12 cellular contexts compared by ENCODE assay signal in the genomic region with DNA sequence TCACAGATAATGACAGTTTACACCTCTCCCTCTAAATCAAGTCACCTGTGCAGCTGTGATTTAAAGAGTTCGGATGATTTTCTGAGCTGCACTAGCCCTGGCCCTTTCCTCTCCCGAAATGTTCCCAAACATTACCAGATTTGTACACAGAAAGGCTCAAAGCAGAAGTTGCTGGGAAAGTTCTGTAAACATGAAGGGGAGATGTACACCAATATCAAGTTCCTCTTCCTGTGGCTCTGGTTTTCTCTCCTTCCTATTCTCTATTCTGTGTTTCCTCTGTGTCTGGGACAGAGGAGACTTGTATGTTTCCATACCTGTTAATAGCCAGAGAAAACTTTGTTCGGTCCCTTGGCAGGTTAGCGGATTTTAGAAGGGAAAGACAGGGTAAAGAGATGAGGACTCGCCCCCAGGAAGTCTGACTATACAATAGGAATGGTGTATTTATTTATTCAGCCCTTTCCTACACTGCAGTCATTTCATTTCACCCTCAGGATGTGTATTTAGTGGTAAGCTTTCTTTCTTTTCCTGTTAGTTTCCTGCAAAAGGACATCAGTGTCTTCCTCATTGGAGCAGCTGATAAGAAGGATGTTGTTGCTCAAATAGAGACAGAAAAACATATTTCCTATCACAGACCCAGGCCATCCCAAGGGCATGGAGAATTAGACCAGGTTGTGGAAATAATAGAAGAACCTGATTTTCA. TPM values are rescaled to one million over a fixed set of nuclear protein-coding genes. Genes with fewer than 3 reads are reported as not detected.
A peak's percentile ranks its signal among the peaks of the same experiment; 100 is the strongest.
DNase-seq lines count a peak whose midpoint lies in the region; ATAC-seq, FAIRE-seq and TF ChIP-seq lines count a peak whose summit lies in the region.
"Had no signal": no experiment of that assay in that cellular context is flagged by ENCODE, and none has a peak within 500 bp of the region (broad histone marks: within the 10 kb centered on the region; RNA-seq: fewer than 3 reads in every experiment).

No MANE protein-coding gene starts in this region.

- no peak for TF ChIP-seq CTCF in astrocyte (IDR thresholded peaks at IDR 0.05; ENCODE audit: insufficient read depth, low read depth, low read length)

- POLR2A ChIA-PET in CD8-positive, alpha-beta memory T cell (lab: Charles Lee), result no interaction called here

- 100% methylated on average over 1 to 2 of the region's 5 CpGs for WGBS in mesodermal cell (ENCODE audit: insufficient coverage in 2 of 2), 2 experiments

- FAIRE-seq in astrocyte (lab: Jason Lieb, UNC), result no peak

- H3K9ac ChIP-seq in astrocyte (ENCODE audit: low read length), result no peak overlapping the region

- H3K4me2 ChIP-seq in astrocyte (ENCODE audit: low read length), result peak overlapping the region; percentile 53

- peak overlapping the region; percentile 46 for H2AFZ ChIP-seq in ACC112 (ENCODE audit: low read length, unreplicated experiment)
- peak overlapping the region; percentile 0 for H2AFZ ChIP-seq in astrocyte (ENCODE audit: low read depth, low read length)

- no peaks in the 10 kb centered on the region for H3K27me3 ChIP-seq in ACC112 (ENCODE audit: insufficient read depth, low read length)
- H3K27me3 ChIP-seq in astrocyte (ENCODE audit: insufficient read depth, low read length), result no peaks in the 10 kb centered on the region
- no peaks in the 10 kb centered on the region for H3K27me3 ChIP-seq in CD8-positive, alpha-beta memory T cell (ENCODE audit: insufficient read depth, low read length, poor library complexity, severe bottlenecking)

- H3K27ac Mint-ChIP-seq in IgD-negative memory B cell, result peak overlapping the region; percentile 94 to 99 (median 98)
- peak overlapping the region; percentile 4 for H3K27ac Mint-ChIP-seq in astrocyte (ENCODE audit: unreplicated experiment)
- H3K27ac Mint-ChIP-seq in CD8-positive, alpha-beta memory T cell, result peak overlapping the region in 1 of 8 donors; percentile 7

- no peaks in the 10 kb centered on the region for H4K20me1 ChIP-seq in astrocyte (ENCODE audit: insufficient read depth, low read length)

- no peaks in the 10 kb centered on the region for H3K36me3 Mint-ChIP-seq in IgD-negative memory B cell
- H3K36me3 Mint-ChIP-seq in astrocyte (ENCODE audit: low read depth, unreplicated experiment), result no peaks in the 10 kb centered on the region
- no peaks in the 10 kb centered on the region for H3K36me3 Mint-ChIP-seq in CD8-positive, alpha-beta memory T cell

- H3K79me2 ChIP-seq in ACC112 (ENCODE audit: control insufficient read depth, insufficient read depth, low read length, unreplicated experiment) (peaks cover 7% of the 10 kb centered on the region), astrocyte (ENCODE audit: insufficient read depth, low read length) (no peaks in the 10 kb centered on the region)

- CTCF ChIA-PET in CD8-positive, alpha-beta memory T cell (lab: Charles Lee), result interaction anchor here (1.3 kb wide), 1 partner anchor 170 kb away, joined by 3 read pairs; no protein-coding TSS in a partner anchor

- H3K4me1 Mint-ChIP-seq in IgD-negative memory B cell (peaks cover 28 to 31% (median 29%) of the 10 kb centered on the region in 3 donors), astrocyte (ENCODE audit: low read depth, unreplicated experiment) (peaks cover 34% of the 10 kb centered on the region)
- H3K4me1 Mint-ChIP-seq in CD8-positive, alpha-beta memory T cell, result peaks cover 10 to 23% (median 19%) of the 10 kb centered on the region in 3 donors

- H3K9me3 Mint-ChIP-seq in IgD-negative memory B cell (no peaks in the 10 kb centered on the region), astrocyte (ENCODE audit: unreplicated experiment) (no peaks in the 10 kb centered on the region)
- H3K9me3 Mint-ChIP-seq in CD8-positive, alpha-beta memory T cell, result no peaks in the 10 kb centered on the region

- no peak for ATAC-seq in HG02870 (IDR thresholded peaks at IDR 0.05; ENCODE audit: unreplicated experiment)
- no peak for ATAC-seq in HG02763 (IDR thresholded peaks at IDR 0.05; ENCODE audit: unreplicated experiment)
- ATAC-seq: psoas muscle had no signal

- H3K4me3 Mint-ChIP-seq in IgD-negative memory B cell (peak overlapping the region; percentile 90 to 97 (median 94)), astrocyte (ENCODE audit: unreplicated experiment) (no peak overlapping the region)
- no peak overlapping the region for H3K4me3 Mint-ChIP-seq in CD8-positive, alpha-beta memory T cell

- H3K4me3 ChIP-seq in ACC112 (ENCODE audit: low read depth, low read length), result no peak overlapping the region
- no peak overlapping the region for H3K4me3 ChIP-seq in astrocyte (ENCODE audit: insufficient read depth, low read depth, low read length)
- no peak overlapping the region for H3K4me3 ChIP-seq in mesodermal cell (ENCODE audit: extremely low read depth, insufficient read depth, low read length, poor library complexity, severe bottlenecking)
- H3K4me3 ChIP-seq in CD8-positive, alpha-beta memory T cell (ENCODE audit: low read length), result no peak overlapping the region
- H3K4me3 ChIP-seq: psoas muscle had no signal

- H3K36me3 ChIP-seq in ACC112 (ENCODE audit: insufficient read depth, low read length) (no peaks in the 10 kb centered on the region), astrocyte (ENCODE audit: insufficient read depth, low read length) (no peaks in the 10 kb centered on the region), mesodermal cell (ENCODE audit: control insufficient read depth, insufficient read depth, low read length) (no peaks in the 10 kb centered on the region)
- no peaks in the 10 kb centered on the region for H3K36me3 ChIP-seq in CD8-positive, alpha-beta memory T cell (ENCODE audit: insufficient read depth, low read length)

- H3K27me3 Mint-ChIP-seq in IgD-negative memory B cell (no peaks in the 10 kb centered on the region), astrocyte (ENCODE audit: low read depth, unreplicated experiment) (no peaks in the 10 kb centered on the region)
- H3K27me3 Mint-ChIP-seq in CD8-positive, alpha-beta memory T cell, result no peaks in the 10 kb centered on the region

- DNase-seq in astrocyte (ENCODE audit: low read depth), result no peak
- DNase-seq in CD8-positive, alpha-beta memory T cell, result no peak
- DNase-seq in DMS53 treated with DMSO at 0.1 percent for 48 hours (lab: John Stamatoyannopoulos, UW; ENCODE audit: unreplicated experiment), result no peak
- DNase-seq: activated effector memory CD4-positive, alpha-beta T cell treated with anti-CD3 and anti-CD28 coated beads, Interleukin-2, amount 50 U/mL, for 16 hours; NCI-H1105; psoas muscle; T-helper 1 cell had no signal

- H3K4me1 ChIP-seq in ACC112 (ENCODE audit: control insufficient read depth, insufficient read depth, low read length, unreplicated experiment), result peaks cover 66% of the 10 kb centered on the region
- H3K4me1 ChIP-seq in astrocyte (ENCODE audit: insufficient read depth, low read length), result peaks cover 50% of the 10 kb centered on the region
- H3K4me1 ChIP-seq in mesodermal cell (ENCODE audit: control insufficient read depth, insufficient read depth, low read length, poor library complexity, severe bottlenecking), result peaks cover 34% of the 10 kb centered on the region
- H3K4me1 ChIP-seq in CD8-positive, alpha-beta memory T cell (ENCODE audit: insufficient read depth, low read length), result no peaks in the 10 kb centered on the region

- H3K27ac ChIP-seq in ACC112 (ENCODE audit: low read depth, low read length) (peak overlapping the region; percentile 57), astrocyte (ENCODE audit: low read depth, low read length) (no peak overlapping the region), mesodermal cell (ENCODE audit: low read depth, low read length, severe bottlenecking) (peak overlapping the region; percentile 20)
- no peak overlapping the region for H3K27ac ChIP-seq in CD8-positive, alpha-beta memory T cell (ENCODE audit: low read depth, low read length)
- H3K27ac ChIP-seq: psoas muscle had no signal

- no peaks in the 10 kb centered on the region for H3K9me3 ChIP-seq in astrocyte (ENCODE audit: insufficient read depth, low read depth, low read length)
- H3K9me3 ChIP-seq in mesodermal cell (ENCODE audit: control insufficient read depth, low read length), result no peaks in the 10 kb centered on the region
- no peaks in the 10 kb centered on the region for H3K9me3 ChIP-seq in CD8-positive, alpha-beta memory T cell (ENCODE audit: low read length)
- H3K9me3 ChIP-seq: psoas muscle had no signal

RNA-seq across cellular contexts. Expression of a gene that starts 7.6 kb away (rescaled TPM):
- polyA plus RNA-seq in IgD-negative memory B cell, result 58.3 TPM
- total RNA-seq in astrocyte, result 89.2 and 93.9 TPM in 2 replicates
- polyA plus RNA-seq in mesodermal cell (2013, experiment 1 of 2), result 60.9 TPM
- polyA plus RNA-seq in mesodermal cell (2013, experiment 2 of 2), result 56.9 TPM
- 10 to 100 TPM; 36.5 to 38.5 TPM for total RNA-seq in CD8-positive, alpha-beta memory T cell
- 39.0 TPM for polyA plus RNA-seq in CD8-positive, alpha-beta memory T cell

RNA-seq across cellular contexts. Expression of a gene that starts 24.8 kb away (rescaled TPM):
- 20.8 TPM for polyA plus RNA-seq in IgD-negative memory B cell
- total RNA-seq in astrocyte, result 11.3 and 12.5 TPM in 2 replicates
- 8.3 TPM for polyA plus RNA-seq in mesodermal cell (2013, experiment 1 of 2)
- polyA plus RNA-seq in mesodermal cell (2013, experiment 2 of 2), result 7.9 TPM
- total RNA-seq in CD8-positive, alpha-beta memory T cell, result 10 to 100 TPM; 27.2 to 27.8 TPM
- polyA plus RNA-seq in CD8-positive, alpha-beta memory T cell, result 35.3 TPM

Comparison
In these comparisons a context has a peak if more than half of its experiments do, and no peak if none do; other contexts are left out.
1. H3K27ac ChIP-seq: peak in ACC112 (single experiment) and mesodermal cell (single experiment); none in astrocyte (single experiment) and CD8-positive, alpha-beta memory T cell (single experiment).
2. H3K4me3 Mint-ChIP-seq: peak in IgD-negative memory B cell (4 of 4); none in astrocyte (single experiment) and CD8-positive, alpha-beta memory T cell (0 of 7).